In genomic region chr1:156904187-156904959, GRCh38 we compare ENCODE assay signal across 29 cellular contexts. TPM values are rescaled to one million over a fixed set of nuclear protein-coding genes. Genes with fewer than 3 reads are reported as not detected.
DNase-seq lines count a peak whose midpoint lies in the region; ATAC-seq, FAIRE-seq and TF ChIP-seq lines count a peak whose summit lies in the region.
"Had no signal": no experiment of that assay in that cellular context is flagged by ENCODE, and none has a peak within 500 bp of the region (broad histone marks: within the 10 kb centered on the region; RNA-seq: fewer than 3 reads in every experiment).

No MANE protein-coding gene starts in this region.

- no peak overlapping the region for H3K14ac ChIP-seq in IMR-90 (replicated peaks; ENCODE audit: low read depth, low read length)

- H3K36me3 Mint-ChIP-seq in chondrocyte (ENCODE audit: low read depth) (peaks cover 1% of the 10 kb centered on the region), neural progenitor cell (no peaks in the 10 kb centered on the region)
- no peaks in the 10 kb centered on the region for H3K36me3 Mint-ChIP-seq in CD8-positive, alpha-beta T cell
- H3K36me3 Mint-ChIP-seq: CD4-positive, alpha-beta memory T cell had no signal

- TF ChIP-seq CTCF in IMR-90 (conservative IDR thresholded peaks at IDR 0.05; ENCODE audit: low read depth, low read length) (no peak), chondrocyte (IDR thresholded peaks at IDR 0.05) (no peak), kidney (IDR thresholded peaks at IDR 0.05; ENCODE audit: borderline replicate concordance, extremely low read depth, insufficient read depth) (no peak), neural progenitor cell (IDR thresholded peaks at IDR 0.05) (no peak)
- TF ChIP-seq CTCF in CD8-positive, alpha-beta T cell (IDR thresholded peaks at IDR 0.05): no peak

- no peak overlapping the region for H3K18ac ChIP-seq in IMR-90 (ENCODE audit: low read depth, low read length)

- no peak overlapping the region for H3K27ac ChIP-seq in IMR-90 (ENCODE audit: insufficient read depth, low read length)
- H3K27ac ChIP-seq in kidney (ENCODE audit: low read depth in 2 of 2, low read length in 2 of 2): no peak overlapping the region
- no peak overlapping the region for H3K27ac ChIP-seq in neural progenitor cell
- no peak overlapping the region for H3K27ac ChIP-seq in CD8-positive, alpha-beta T cell (ENCODE audit: low read depth, low read length)

- CTCF ChIA-PET in IMR-90 (lab: Yijun Ruan, JAX): no interaction called here
- CTCF ChIA-PET in CD8-positive, alpha-beta T cell (lab: Charles Lee): no interaction called here

- dilution Hi-C loops in IMR-90 (cut with HindIII; ENCODE audit: low sequenced_read_pairs, unreplicated experiment): no loop called here

- H3K4me2 ChIP-seq in IMR-90 (ENCODE audit: low read depth, low read length): no peak overlapping the region
- no peak overlapping the region for H3K4me2 ChIP-seq in neural progenitor cell

- H2AFZ ChIP-seq in IMR-90 (replicated peaks; ENCODE audit: low read length, poor library complexity): no peak overlapping the region
- H2AFZ ChIP-seq in neural progenitor cell (replicated peaks): no peak overlapping the region

- POLR2A ChIA-PET in IMR-90 (lab: Charles Lee; ENCODE audit: unreplicated experiment): no interaction called here
- POLR2A ChIA-PET in CD8-positive, alpha-beta T cell (lab: Charles Lee): no interaction called here

- H3K79me2 ChIP-seq in neural progenitor cell (ENCODE audit: low read depth): no peaks in the 10 kb centered on the region

- H3K9ac ChIP-seq in IMR-90 (ENCODE audit: low read depth, low read length) (no peak overlapping the region), kidney (ENCODE audit: low read length in 2 of 2) (no peak overlapping the region), neural progenitor cell (no peak overlapping the region)

- H3K9me3 ChIP-seq in IMR-90 (ENCODE audit: control insufficient read depth, insufficient read depth, low read length) (no peaks in the 10 kb centered on the region), kidney (ENCODE audit: control insufficient read depth in 1 of 2, low read length in 2 of 2) (no peaks in the 10 kb centered on the region), neural progenitor cell (ENCODE audit: low read depth) (no peaks in the 10 kb centered on the region)
- no peaks in the 10 kb centered on the region for H3K9me3 ChIP-seq in CD8-positive, alpha-beta T cell (ENCODE audit: low read length)
- H3K9me3 ChIP-seq: Caco-2, HAP-1, MG63 had no signal

- no peak overlapping the region for H3K4ac ChIP-seq in IMR-90 (ENCODE audit: low read depth, low read length)

- no peak overlapping the region for H3K23ac ChIP-seq in IMR-90 (ENCODE audit: low read depth, low read length)

- H3K36me3 ChIP-seq in IMR-90 (ENCODE audit: control insufficient read depth, insufficient read depth, low read length) (peaks cover 14% of the 10 kb centered on the region), kidney (ENCODE audit: control insufficient read depth in 1 of 2, insufficient read depth in 2 of 2, low read length in 2 of 2) (no peaks in the 10 kb centered on the region), neural progenitor cell (no peaks in the 10 kb centered on the region)
- no peaks in the 10 kb centered on the region for H3K36me3 ChIP-seq in CD8-positive, alpha-beta T cell (ENCODE audit: insufficient read depth, low read length)
- H3K36me3 ChIP-seq: HAP-1, MG63 had no signal

- TF ChIP-seq POLR2A in IMR-90 (IDR thresholded peaks at IDR 0.05; ENCODE audit: low read depth, low read length): no peak

- no peak overlapping the region for H2BK20ac ChIP-seq in IMR-90 (ENCODE audit: low read depth, low read length)

- H3K4me3 Mint-ChIP-seq in chondrocyte (ENCODE audit: unreplicated experiment): no peak overlapping the region
- H3K4me3 Mint-ChIP-seq in neural progenitor cell: no peak overlapping the region
- H3K4me3 Mint-ChIP-seq in CD8-positive, alpha-beta T cell: no peak overlapping the region
- H3K4me3 Mint-ChIP-seq: CD4-positive, alpha-beta memory T cell; HFFc6 had no signal

- peaks cover 18% of the 10 kb centered on the region for H3K4me1 Mint-ChIP-seq in chondrocyte (ENCODE audit: low read depth)
- peaks cover 13% of the 10 kb centered on the region for H3K4me1 Mint-ChIP-seq in neural progenitor cell
- no peaks in the 10 kb centered on the region for H3K4me1 Mint-ChIP-seq in CD8-positive, alpha-beta T cell (ENCODE audit: low read depth)

- FAIRE-seq in kidney (lab: Jason Lieb, UNC): no peak
- FAIRE-seq: GM12878 had no signal

- H3K27me3 ChIP-seq in IMR-90 (ENCODE audit: control insufficient read depth, insufficient read depth, low read length) (no peaks in the 10 kb centered on the region), neural progenitor cell (no peaks in the 10 kb centered on the region)
- no peaks in the 10 kb centered on the region for H3K27me3 ChIP-seq in CD8-positive, alpha-beta T cell (ENCODE audit: insufficient read depth, low read length)
- H3K27me3 ChIP-seq: MG63 had no signal

- no peaks in the 10 kb centered on the region for H4K20me1 ChIP-seq in IMR-90 (ENCODE audit: insufficient read depth, low read length)
- H4K20me1 ChIP-seq in neural progenitor cell (ENCODE audit: low read depth): no peaks in the 10 kb centered on the region

- no peak overlapping the region for H4K91ac ChIP-seq in IMR-90 (ENCODE audit: insufficient read depth, low read depth, low read length)

- no peak overlapping the region for H2BK15ac ChIP-seq in IMR-90 (ENCODE audit: low read depth, low read length)

- in situ Hi-C loops in IMR-90 (cut with MboI; ENCODE audit: low sequenced_read_pairs): no loop called here

- no peaks in the 10 kb centered on the region for H3F3A ChIP-seq in neural progenitor cell (ENCODE audit: low read depth)

- WGBS in IMR-90 (ENCODE audit: extremely low coverage in 2 of 2, insufficient read length in 1 of 2), 2 experiments: 80% methylated on average over 1 of the region's 19 CpGs; no CpG with 5 or more reads in 1 of the 2 experiments

- no peaks in the 10 kb centered on the region for H3K9me3 Mint-ChIP-seq in chondrocyte (ENCODE audit: low read depth)
- H3K9me3 Mint-ChIP-seq in neural progenitor cell: no peaks in the 10 kb centered on the region
- no peaks in the 10 kb centered on the region for H3K9me3 Mint-ChIP-seq in CD8-positive, alpha-beta T cell
- H3K9me3 Mint-ChIP-seq: CD4-positive, alpha-beta memory T cell; HFFc6 had no signal

- peaks cover 13 to 69% of the 10 kb centered on the region in 2 experiments for H3K79me1 ChIP-seq in IMR-90 (ENCODE audit: low read depth in 1 of 2, low read length in 2 of 2)

- H4K5ac ChIP-seq in IMR-90 (ENCODE audit: low read depth, low read length): no peak overlapping the region

- H3K56ac ChIP-seq in IMR-90 (ENCODE audit: extremely low read depth, insufficient read depth, low read length): no peak overlapping the region; the same call in 1 of the 2 replicates

- H3K27me3 Mint-ChIP-seq in chondrocyte (ENCODE audit: low read depth) (peaks cover 2% of the 10 kb centered on the region), neural progenitor cell (ENCODE audit: insufficient read depth, low read depth) (peaks cover 8% of the 10 kb centered on the region)
- H3K27me3 Mint-ChIP-seq in CD8-positive, alpha-beta T cell (ENCODE audit: low read depth): peaks cover 14% of the 10 kb centered on the region

- no peak overlapping the region for H4K8ac ChIP-seq in IMR-90 (ENCODE audit: low read depth in 2 of 2, low read length in 2 of 2)

- H2AK9ac ChIP-seq in IMR-90 (replicated peaks; ENCODE audit: low read depth, low read length, poor library complexity): peak overlapping the region; percentile 76

- no peak for TF ChIP-seq RAD21 in IMR-90 (IDR thresholded peaks at IDR 0.05; ENCODE audit: low read length)

- intact Hi-C loops in IMR-90 (cut with micrococcal nuclease): no loop called here
- intact Hi-C loops in kidney (cut with DNase I): no loop called here
- intact Hi-C loops in CD8-positive, alpha-beta T cell (cut with DNase I, micrococcal nuclease): no loop called here

- ATAC-seq in IMR-90 (ENCODE audit: low read depth): no peak
- ATAC-seq in CD8-positive, alpha-beta T cell: no peak
- ATAC-seq: GM12878, PC-3 had no signal

- no peak for DNase-seq in IMR-90
- peak; percentile 62 for DNase-seq in chondrocyte (ENCODE audit: low spot score)
- DNase-seq in kidney: peak; percentile 72
- no peak for DNase-seq in neural progenitor cell (ENCODE audit: low spot score)
- no peak for DNase-seq in activated T-cell treated with anti-CD3 and anti-CD28 coated beads, Interleukin-2, amount 50 U/mL, for 48 hours
- no peak for DNase-seq in globus pallidus (ENCODE audit: low spot score)
- no peak for DNase-seq in HUDEP-2 (lab: John Stamatoyannopoulos, UW; ENCODE audit: unreplicated experiment in 76 of 76)
- DNase-seq in CD8-positive, alpha-beta T cell: no peak
- DNase-seq: C1 segment of cervical spinal cord, Caco-2, EL, GDM1, GOT3, HFFc6, KG1, MG63, NCI-H1105 treated with DMSO at 0.1 percent for 48 hours, NCI-H146, NCI-H1930, NCI-H2107, NCI-H524, NCI-H748 treated with DMSO at 0.1 percent for 48 hours, PC-3, SHP77 had no signal

- H2BK5ac ChIP-seq in IMR-90 (ENCODE audit: low read depth, low read length, poor library complexity, severe bottlenecking): no peak overlapping the region

- no peak overlapping the region for H2BK120ac ChIP-seq in IMR-90 (ENCODE audit: low read depth, low read length)

- peaks cover 8% of the 10 kb centered on the region; the same call in 1 of the 2 replicates for H3K9me1 ChIP-seq in IMR-90 (ENCODE audit: insufficient read depth, low read length)

- H3K27ac Mint-ChIP-seq in chondrocyte (ENCODE audit: unreplicated experiment): no peak overlapping the region
- H3K27ac Mint-ChIP-seq in neural progenitor cell: peak overlapping the region; percentile 42
- no peak overlapping the region for H3K27ac Mint-ChIP-seq in CD8-positive, alpha-beta T cell
- H3K27ac Mint-ChIP-seq: CD4-positive, alpha-beta memory T cell had no signal

- BruUV-seq in IMR-90 (replicated peaks; lab: Mats Ljungman, UMichigan): no TSS peak

- H3K4me3 ChIP-seq in IMR-90 (ENCODE audit: insufficient read depth, low read depth, low read length) (no peak overlapping the region), kidney (ENCODE audit: low read length in 2 of 2) (no peak overlapping the region), neural progenitor cell (no peak overlapping the region)
- H3K4me3 ChIP-seq in CD8-positive, alpha-beta T cell (ENCODE audit: low read depth, low read length): no peak overlapping the region
- H3K4me3 ChIP-seq: GM12878, HAP-1, MG63 had no signal

- peaks cover 24% of the 10 kb centered on the region for H3K4me1 ChIP-seq in IMR-90 (ENCODE audit: control insufficient read depth, insufficient read depth, low read length)
- peaks cover 0 to 25% of the 10 kb centered on the region in 2 donors for H3K4me1 ChIP-seq in kidney (ENCODE audit: control insufficient read depth in 1 of 2, insufficient read depth in 1 of 2, low read depth in 1 of 2, low read length in 2 of 2)
- H3K4me1 ChIP-seq in neural progenitor cell: no peaks in the 10 kb centered on the region
- H3K4me1 ChIP-seq in CD8-positive, alpha-beta T cell (ENCODE audit: insufficient read depth, low read length): no peaks in the 10 kb centered on the region
- H3K4me1 ChIP-seq: HAP-1 had no signal

- no peak overlapping the region; the same call in 1 of the 2 replicates for H2AK5ac ChIP-seq in IMR-90 (ENCODE audit: low read depth, low read length)

RNA-seq across cellular contexts. Expression of gene PEAR1, which starts 10.9 kb away (rescaled TPM):
- total RNA-seq in IMR-90 (2012; rRNA removed) (2.0 and 2.8 TPM in 2 replicates), chondrocyte (1.4 to 13.7 TPM (median 9.9 TPM) in 3 replicates), kidney (17.2 TPM), neural progenitor cell (ENCODE audit: low replicate concordance) (0.06 TPM in 1 of 2 replicates, not detected in the other)
- polyA plus RNA-seq in IMR-90 (2012; rRNA removed) (44.4 and 52.1 TPM in 2 replicates), kidney (ENCODE audit: insufficient read depth, low read depth, low replicate concordance) (4.5 TPM)
- polyA plus RNA-seq in IMR-90 (2012; cell fraction: cytosol; rRNA removed): 21.9 and 40.2 TPM in 2 replicates
- 199 and 366 TPM in 2 replicates for polyA plus RNA-seq in IMR-90 (2012; cell fraction: nucleus; rRNA removed; ENCODE audit: low replicate concordance)
- total RNA-seq in CD8-positive, alpha-beta T cell: not detected
- total RNA-seq: GM12878 had no signal
- polyA plus RNA-seq: CD4-positive, alpha-beta memory T cell; GM12878 had no signal

RNA-seq across cellular contexts. Expression of gene LRRC71, which starts 16.1 kb away (rescaled TPM):
- not detected in 2 replicates for total RNA-seq in IMR-90 (2012; rRNA removed)
- polyA plus RNA-seq in IMR-90 (2012; rRNA removed): 0.47 and 0.50 TPM in 2 replicates
- 0.07 TPM in 1 of 2 replicates, not detected in the other for polyA plus RNA-seq in IMR-90 (2012; cell fraction: cytosol; rRNA removed)
- polyA plus RNA-seq in IMR-90 (2012; cell fraction: nucleus; rRNA removed; ENCODE audit: low replicate concordance): 2.9 and 4.0 TPM in 2 replicates
- not detected in 3 replicates for total RNA-seq in chondrocyte
- 0.50 TPM for total RNA-seq in kidney
- polyA plus RNA-seq in kidney (ENCODE audit: insufficient read depth, low read depth, low replicate concordance): 0.19 TPM
- not detected in 2 replicates for total RNA-seq in neural progenitor cell (ENCODE audit: low replicate concordance)
- not detected for total RNA-seq in CD8-positive, alpha-beta T cell
- total RNA-seq: A673; Caco-2; CD4-positive, alpha-beta memory T cell; GM12878; HT1080 had no signal
- polyA plus RNA-seq: CD4-positive, alpha-beta memory T cell; GM12878 had no signal

RNA-seq across cellular contexts. Expression of gene NTRK1, which starts 43.7 kb away (rescaled TPM):
- not detected in 2 replicates for total RNA-seq in IMR-90 (2012; rRNA removed)
- polyA plus RNA-seq in IMR-90 (2012; rRNA removed): 0.03 TPM in 1 of 2 replicates, not detected in the other
- 0.02 TPM in 1 of 2 replicates, not detected in the other for polyA plus RNA-seq in IMR-90 (2012; cell fraction: cytosol; rRNA removed)
- polyA plus RNA-seq in IMR-90 (2012; cell fraction: nucleus; rRNA removed; ENCODE audit: low replicate concordance): 0.07 and 0.11 TPM in 2 replicates
- total RNA-seq in chondrocyte: not detected in 3 replicates
- 1.0 TPM for total RNA-seq in kidney
- polyA plus RNA-seq in kidney (ENCODE audit: insufficient read depth, low read depth, low replicate concordance): 1.3 TPM
- 0.15 TPM in 1 of 2 replicates, not detected in the other for total RNA-seq in neural progenitor cell (ENCODE audit: low replicate concordance)
- total RNA-seq in CD8-positive, alpha-beta T cell: 1 to 10 TPM; 1.5 to 1.7 TPM
- total RNA-seq: Caco-2 had no signal
- polyA plus RNA-seq: CD4-positive, alpha-beta memory T cell had no signal

RNA-seq across cellular contexts. Expression of gene INSRR, which starts 45.5 kb away (rescaled TPM):
- total RNA-seq in IMR-90 (2012; rRNA removed) (not detected in 2 replicates), chondrocyte (not detected in 3 replicates), kidney (0.35 TPM), neural progenitor cell (ENCODE audit: low replicate concordance) (not detected in 2 replicates)
- polyA plus RNA-seq in IMR-90 (2012; rRNA removed) (not detected in 2 replicates), kidney (ENCODE audit: insufficient read depth, low read depth, low replicate concordance) (2.4 TPM)
- polyA plus RNA-seq in IMR-90 (2012; cell fraction: cytosol; rRNA removed): not detected in 2 replicates
- polyA plus RNA-seq in IMR-90 (2012; cell fraction: nucleus; rRNA removed; ENCODE audit: low replicate concordance): not detected in 2 replicates
- under 1 TPM; 0.05 to 0.08 TPM for total RNA-seq in CD8-positive, alpha-beta T cell
- total RNA-seq: Caco-2, GM12878, HFFc6, HT1080, PC-3 had no signal
- polyA plus RNA-seq: CD4-positive, alpha-beta memory T cell had no signal

Comparison
In these comparisons a context has a peak if more than half of its experiments do, and no peak if none do; other contexts are left out.
1. DNase-seq: peak in chondrocyte (single experiment) and kidney (single experiment); none in IMR-90 (single experiment), neural progenitor cell (single experiment), activated T-cell treated with anti-CD3 and anti-CD28 coated beads, Interleukin-2, amount 50 U/mL, for 48 hours (0 of 2), globus pallidus (single experiment), HUDEP-2 (0 of 76) and CD8-positive, alpha-beta T cell (0 of 7).